ENCODE assay signal across 21 cellular contexts in genomic region chr13:30216111-30216510, GRCh38.
DNase-seq lines count a peak whose midpoint lies in the region; TF ChIP-seq lines count a peak whose summit lies in the region.
"Had no signal": no experiment of that assay in that cellular context is flagged by ENCODE, and none has a peak within 500 bp of the region (broad histone marks: within the 10 kb centered on the region; RNA-seq: fewer than 3 reads in every experiment).

No MANE protein-coding gene starts in this region.

- H3K27ac ChIP-seq in muscle layer of colon (ENCODE audit: low read depth, low read length) = peak overlapping the region; percentile 53
- H3K27ac ChIP-seq: 22Rv1, esophagus squamous epithelium had no signal

- H3K4me3 ChIP-seq in choroid plexus epithelial cell (ENCODE audit: low read depth, low read length) = no peak overlapping the region
- H3K4me3 ChIP-seq in muscle layer of colon (ENCODE audit: low read depth in 1 of 2, low read length in 2 of 2) = no peak overlapping the region
- H3K4me3 ChIP-seq: esophagus squamous epithelium had no signal

- TF ChIP-seq EP300 in Ishikawa (IDR thresholded peaks at IDR 0.05; ENCODE audit: borderline replicate concordance) = peak; percentile 18; the same call in 1 of the 2 replicates

- H3K4me1 Mint-ChIP-seq in activated T-cell treated with anti-CD3 and anti-CD28 coated beads, Interleukin-2, amount 50 U/mL, for 24 hours (ENCODE audit: low read depth) = no peaks in the 10 kb centered on the region
- H3K4me1 Mint-ChIP-seq: B cell, neural crest cell had no signal

- peaks cover 4% of the 10 kb centered on the region for H3K36me3 Mint-ChIP-seq in activated T-cell treated with anti-CD3 and anti-CD28 coated beads, Interleukin-2, amount 50 U/mL, for 24 hours (ENCODE audit: low read depth)

- peak; percentile 6 for DNase-seq in DMS53 (lab: John Stamatoyannopoulos, UW)
- no peak for DNase-seq in DMS53 treated with DMSO at 0.1 percent for 48 hours (lab: John Stamatoyannopoulos, UW; ENCODE audit: unreplicated experiment)
- peak; percentile 83 for DNase-seq in choroid plexus epithelial cell (ENCODE audit: low read depth)
- no peak for DNase-seq in NCI-H446 treated with DMSO at 0.1 percent for 48 hours (lab: John Stamatoyannopoulos, UW)
- DNase-seq in activated T-cell treated with anti-CD3 and anti-CD28 coated beads, Interleukin-2, amount 50 U/mL, for 24 hours = no peak
- DNase-seq in DMS 273 (lab: John Stamatoyannopoulos, UW; ENCODE audit: unreplicated experiment) = no peak
- DNase-seq: activated CD4-positive, CD25-positive, alpha-beta regulatory T cell treated with anti-CD3 and anti-CD28 coated beads, Interleukin-2, amount 50 U/mL, for 72 hours; activated CD8-positive, alpha-beta memory T cell treated with anti-CD3 and anti-CD28 coated beads for 24 hours; activated naive CD4-positive, alpha-beta T cell treated with anti-CD3 and anti-CD28 coated beads for 36 hours; activated T-cell treated with anti-CD3 and anti-CD28 coated beads, Interleukin-2, amount 50 U/mL, for 48 hours; amygdala; effector memory CD8-positive, alpha-beta T cell; esophagus squamous epithelium; left cardiac atrium; NCI-H1436 had no signal

- TF ChIP-seq CTCF in choroid plexus epithelial cell (conservative IDR thresholded peaks at IDR 0.05; ENCODE audit: low read depth, low read length) = peak; percentile 7

- peak; percentile 21; the same call in 1 of the 2 replicates for TF ChIP-seq RAD21 in Ishikawa (IDR thresholded peaks at IDR 0.05; ENCODE audit: low read depth)

- no peaks in the 10 kb centered on the region for H3K27me3 ChIP-seq in muscle layer of colon (ENCODE audit: control insufficient read depth in 1 of 2, insufficient read depth in 2 of 2, low read length in 2 of 2)
- H3K27me3 ChIP-seq: esophagus squamous epithelium had no signal

- no peak overlapping the region for H3K4me3 Mint-ChIP-seq in activated T-cell treated with anti-CD3 and anti-CD28 coated beads, Interleukin-2, amount 50 U/mL, for 24 hours
- H3K4me3 Mint-ChIP-seq: activated naive CD4-positive, alpha-beta T cell treated with anti-CD3 and anti-CD28 coated beads for 36 hours; B cell; effector memory CD8-positive, alpha-beta T cell; neural crest cell had no signal

- no peak overlapping the region for H3K9ac ChIP-seq in muscle layer of colon (ENCODE audit: low read length)

- H3K9me3 Mint-ChIP-seq in activated T-cell treated with anti-CD3 and anti-CD28 coated beads, Interleukin-2, amount 50 U/mL, for 24 hours = no peaks in the 10 kb centered on the region
- H3K9me3 Mint-ChIP-seq: activated naive CD4-positive, alpha-beta T cell treated with anti-CD3 and anti-CD28 coated beads for 36 hours; effector memory CD8-positive, alpha-beta T cell; neural crest cell had no signal

- peaks cover 5% of the 10 kb centered on the region for H3K36me3 ChIP-seq in muscle layer of colon (ENCODE audit: insufficient read depth, low read length)

- no peaks in the 10 kb centered on the region for H3K27me3 Mint-ChIP-seq in activated T-cell treated with anti-CD3 and anti-CD28 coated beads, Interleukin-2, amount 50 U/mL, for 24 hours
- H3K27me3 Mint-ChIP-seq: B cell; effector memory CD8-positive, alpha-beta T cell; progenitor cell of endocrine pancreas had no signal

- H3K4me1 ChIP-seq in muscle layer of colon (ENCODE audit: insufficient read depth, low read length) = peaks cover 10% of the 10 kb centered on the region
- H3K4me1 ChIP-seq: esophagus squamous epithelium had no signal

- H3K27ac Mint-ChIP-seq in activated T-cell treated with anti-CD3 and anti-CD28 coated beads, Interleukin-2, amount 50 U/mL, for 24 hours = no peak overlapping the region
- H3K27ac Mint-ChIP-seq: activated naive CD4-positive, alpha-beta T cell treated with anti-CD3 and anti-CD28 coated beads for 36 hours; B cell; effector memory CD8-positive, alpha-beta T cell had no signal

- H3K9me3 ChIP-seq in muscle layer of colon (ENCODE audit: low read length) = no peaks in the 10 kb centered on the region
- H3K9me3 ChIP-seq: esophagus squamous epithelium had no signal

TF ChIP-seq in Ishikawa, 13 proteins besides CTCF, POLR2A, EP300 and RAD21:
- TF ChIP-seq REST (IDR thresholded peaks at IDR 0.05; ENCODE audit: low read depth) (no peak), NFIC (IDR thresholded peaks at IDR 0.05) (no peak), CREB1 (IDR thresholded peaks at IDR 0.05; ENCODE audit: low read depth) (no peak), TCF12 (IDR thresholded peaks at IDR 0.05; ENCODE audit: low read depth) (peak; percentile 41; the same call in 1 of the 2 replicates), USF1 (IDR thresholded peaks at IDR 0.05) (no peak), EGR1 (IDR thresholded peaks at IDR 0.05) (no peak), TAF1 (IDR thresholded peaks at IDR 0.05; ENCODE audit: low read depth) (no peak), TEAD4 (IDR thresholded peaks at IDR 0.05) (no peak), CEBPB (IDR thresholded peaks at IDR 0.05) (no peak)

Comparison
In these comparisons a context has a peak if more than half of its experiments do, and no peak if none do; other contexts are left out.
1. DNase-seq: peak in DMS53 (single experiment) and choroid plexus epithelial cell (single experiment); none in DMS53 treated with DMSO at 0.1 percent for 48 hours (single experiment), NCI-H446 treated with DMSO at 0.1 percent for 48 hours (single experiment), activated T-cell treated with anti-CD3 and anti-CD28 coated beads, Interleukin-2, amount 50 U/mL, for 24 hours (single experiment) and DMS 273 (single experiment).